In the genomic region with DNA sequence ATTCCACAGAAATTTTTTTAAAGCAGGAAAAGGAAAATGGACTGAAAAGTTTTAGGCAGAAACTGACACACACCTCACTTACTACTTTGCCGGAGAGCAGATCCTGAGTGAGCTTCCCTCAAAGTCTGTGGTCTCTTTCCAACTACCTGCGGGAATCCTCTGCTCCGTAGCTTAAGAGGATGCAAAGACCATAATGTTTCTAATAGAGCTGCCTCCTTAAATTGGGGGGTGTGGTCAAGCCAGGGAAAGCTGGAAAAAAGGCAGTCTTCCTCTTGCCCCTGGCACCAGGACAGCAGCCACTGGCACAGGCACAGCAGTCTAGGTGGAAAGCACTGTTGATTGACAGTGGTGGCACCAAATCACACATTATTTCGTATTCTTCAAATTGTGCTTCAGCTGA, we compare ENCODE assay signal across 9 cellular contexts. TPM values are rescaled to one million over a fixed set of nuclear protein-coding genes. Genes with fewer than 3 reads are reported as not detected.
DNase-seq lines count a peak whose midpoint lies in the region; ATAC-seq, FAIRE-seq and TF ChIP-seq lines count a peak whose summit lies in the region.
"Had no signal": no experiment of that assay in that cellular context is flagged by ENCODE, and none has a peak within 500 bp of the region (broad histone marks: within the 10 kb centered on the region; RNA-seq: fewer than 3 reads in every experiment).

A gene with protein sequence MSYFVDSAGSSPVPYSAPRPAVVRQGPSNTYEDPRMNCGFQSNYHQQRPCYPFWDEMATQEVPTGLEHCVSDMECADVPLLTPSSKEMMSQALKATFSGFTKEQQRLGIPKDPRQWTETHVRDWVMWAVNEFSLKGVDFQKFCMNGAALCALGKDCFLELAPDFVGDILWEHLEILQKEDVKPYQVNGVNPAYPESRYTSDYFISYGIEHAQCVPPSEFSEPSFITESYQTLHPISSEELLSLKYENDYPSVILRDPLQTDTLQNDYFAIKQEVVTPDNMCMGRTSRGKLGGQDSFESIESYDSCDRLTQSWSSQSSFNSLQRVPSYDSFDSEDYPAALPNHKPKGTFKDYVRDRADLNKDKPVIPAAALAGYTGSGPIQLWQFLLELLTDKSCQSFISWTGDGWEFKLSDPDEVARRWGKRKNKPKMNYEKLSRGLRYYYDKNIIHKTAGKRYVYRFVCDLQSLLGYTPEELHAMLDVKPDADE (minus strand): TSS at position 144 of the 400 bp plus-strand sequence. CDS start 14,428 bp downstream, outside the sequence.

- H3K4me1 ChIP-seq in kidney (ENCODE audit: control insufficient read depth in 1 of 2, insufficient read depth in 1 of 2, low read depth in 1 of 2, low read length in 2 of 2) (peaks cover 0 to 4% of the 10 kb centered on the region in 2 donors), suprapubic skin (peaks cover 7% of the 10 kb centered on the region)

- DNase-seq in NCI-H2196 (lab: John Stamatoyannopoulos, UW; ENCODE audit: unreplicated experiment) (peak; percentile 8), NCI-H2196 treated with DMSO at 0.1 percent for 48 hours (lab: John Stamatoyannopoulos, UW; ENCODE audit: unreplicated experiment) (no peak), astrocyte of the cerebellum (ENCODE audit: low read depth) (no peak), kidney (no peak), suprapubic skin (ENCODE audit: low spot score in 2 of 2) (no peak), kidney glomerular epithelial cell (lab: John Stamatoyannopoulos, UW) (no peak), SIG-M5 (lab: John Stamatoyannopoulos, UW) (no peak)

- TF ChIP-seq POLR2A in suprapubic skin (IDR thresholded peaks at IDR 0.05): no peak

- TF ChIP-seq EP300 in suprapubic skin (IDR thresholded peaks at IDR 0.05): no peak

- ATAC-seq in GM18858 (IDR thresholded peaks at IDR 0.05; ENCODE audit: unreplicated experiment): no peak

- in situ Hi-C loops in astrocyte of the cerebellum (cut with HindIII; ENCODE audit: low sequenced_read_pairs): no loop called here

- TF ChIP-seq CTCF in astrocyte of the cerebellum (IDR thresholded peaks at IDR 0.05; ENCODE audit: low read depth, low read length, missing control alignments) (no peak), kidney (IDR thresholded peaks at IDR 0.05; ENCODE audit: borderline replicate concordance, extremely low read depth, insufficient read depth) (no peak), suprapubic skin (IDR thresholded peaks at IDR 0.05) (no peak)

- no peak for FAIRE-seq in kidney (lab: Jason Lieb, UNC)
- FAIRE-seq: A204.1 had no signal

- H3K4me3 ChIP-seq in astrocyte of the cerebellum (ENCODE audit: low read depth, low read length) (peak within 1 kb of the TSS; percentile 26), kidney (ENCODE audit: low read length in 2 of 2) (peak within 1 kb of the TSS; percentile 46 to 49), suprapubic skin (no peak within 1 kb of the TSS)

- H3K9me3 ChIP-seq in kidney (ENCODE audit: control insufficient read depth in 1 of 2, low read length in 2 of 2): no peaks in the 10 kb centered on the region
- no peaks in the 10 kb centered on the region for H3K9me3 ChIP-seq in suprapubic skin

- peaks cover 22% of the 10 kb centered on the region for H3K27me3 ChIP-seq in suprapubic skin

- H3K27ac ChIP-seq in kidney (ENCODE audit: low read depth in 2 of 2, low read length in 2 of 2) (peak within 1 kb of the TSS in 1 of 2 donors; percentile 41), suprapubic skin (no peak within 1 kb of the TSS)

- intact Hi-C loops in kidney (cut with DNase I): no loop called here

- 16% methylated on average over 4 of the region's 4 CpGs for WGBS in suprapubic skin

- H3K36me3 ChIP-seq in kidney (ENCODE audit: control insufficient read depth in 1 of 2, insufficient read depth in 2 of 2, low read length in 2 of 2) (no peaks in the 10 kb centered on the region), suprapubic skin (no peaks in the 10 kb centered on the region)

- peak within 1 kb of the TSS in 1 of 2 donors; percentile 28 for H3K9ac ChIP-seq in kidney (ENCODE audit: low read length in 2 of 2)

RNA-seq across cellular contexts. Expression of the gene that starts here (rescaled TPM):
- total RNA-seq in kidney (124 TPM), suprapubic skin (10 to 100 TPM; 21.7 to 42.6 (median 33.7) TPM)
- 23.5 TPM for polyA plus RNA-seq in kidney (ENCODE audit: insufficient read depth, low read depth, low replicate concordance)
